ENCODE assay signal across 30 cellular contexts in genomic region chr9:134515026-134515821, GRCh38.
DNase-seq lines count a peak whose midpoint lies in the region; ATAC-seq, FAIRE-seq and TF ChIP-seq lines count a peak whose summit lies in the region.
"Had no signal": no experiment of that assay in that cellular context is flagged by ENCODE, and none has a peak within 500 bp of the region (broad histone marks: within the 10 kb centered on the region; RNA-seq: fewer than 3 reads in every experiment).

No MANE protein-coding gene starts in this region.

- peaks cover 8% of the 10 kb centered on the region for H3K4me1 Mint-ChIP-seq in nephron progenitor cell
- H3K4me1 Mint-ChIP-seq: activated CD4-positive, alpha-beta T cell treated with anti-CD3 and anti-CD28 coated beads, Interleukin-2, amount 10 ng/mL, durations not matched to agents 7 days and 5 days; activated T-helper 17 cell treated with anti-CD3 and anti-CD28 coated beads, Interleukin-2, amount 50 U/mL, for 72 hours; stimulated activated memory B cell treated with anti-CD40 and anti-IgM and Interleukin-4, amounts not matched to agents 10 μg/mL and 1 μg/mL and 100 μg/mL, for 72 hours; T-cell had no signal

- FAIRE-seq in D721Med (lab: Jason Lieb, UNC): no peak
- FAIRE-seq: endometrium had no signal

- DNase-seq in AG20443 (ENCODE audit: low spot score) (peak; percentile 30), LHCN-M2 (ENCODE audit: low read depth) (peak; percentile 72), choroid plexus epithelial cell (ENCODE audit: low read depth) (peak; percentile 27), nephron progenitor cell (no peak), NCI-H1694 (lab: John Stamatoyannopoulos, UW) (no peak), D721Med (ENCODE audit: insufficient read length, low spot score) (no peak), COR-L47 (lab: John Stamatoyannopoulos, UW) (no peak)
- DNase-seq: activated CD4-positive, alpha-beta T cell treated with anti-CD3 and anti-CD28 coated beads, Interleukin-2, amount 10 ng/mL, durations not matched to agents 7 days and 5 days; brain microvascular endothelial cell; CD4-positive, alpha-beta T cell; cortex of kidney; GF-D8; HCEC 1CT; KG1; mesendoderm; MV-4-11; naive thymus-derived CD8-positive, alpha-beta T cell; NCI-H187; NCI-H226; NCI-H82; OCI-M1; SHP77 treated with DMSO at 0.1 percent for 48 hours had no signal

- TF ChIP-seq CTCF in choroid plexus epithelial cell (conservative IDR thresholded peaks at IDR 0.05; ENCODE audit: low read depth, low read length) (no peak), nephron progenitor cell (IDR thresholded peaks at IDR 0.05) (no peak), D721Med (IDR thresholded peaks at IDR 0.05; ENCODE audit: insufficient read depth, missing control alignments) (no peak)

- H3K4me3 Mint-ChIP-seq in nephron progenitor cell: no peak overlapping the region
- H3K4me3 Mint-ChIP-seq: activated CD4-positive, alpha-beta T cell treated with anti-CD3 and anti-CD28 coated beads, Interleukin-2, amount 10 ng/mL, durations not matched to agents 7 days and 5 days; activated T-helper 17 cell treated with anti-CD3 and anti-CD28 coated beads, Interleukin-2, amount 50 U/mL, for 72 hours; CD4-positive, alpha-beta T cell; naive thymus-derived CD8-positive, alpha-beta T cell; stimulated activated memory B cell treated with anti-CD40 and anti-IgM and Interleukin-4, amounts not matched to agents 10 μg/mL and 1 μg/mL and 100 μg/mL, for 72 hours; T-cell had no signal

- H3K36me3 Mint-ChIP-seq in nephron progenitor cell (ENCODE audit: low read depth): peaks cover 9% of the 10 kb centered on the region
- H3K36me3 Mint-ChIP-seq: naive thymus-derived CD8-positive, alpha-beta T cell; stimulated activated memory B cell treated with anti-CD40 and anti-IgM and Interleukin-4, amounts not matched to agents 10 μg/mL and 1 μg/mL and 100 μg/mL, for 72 hours; T-cell had no signal

- no peak for ATAC-seq in HG02938 (IDR thresholded peaks at IDR 0.05; ENCODE audit: unreplicated experiment)
- ATAC-seq: activated T-helper 17 cell treated with anti-CD3 and anti-CD28 coated beads, Interleukin-2, amount 50 U/mL, for 72 hours; left colon; naive thymus-derived CD8-positive, alpha-beta T cell; stimulated activated memory B cell treated with anti-CD40 and anti-IgM and Interleukin-4, amounts not matched to agents 10 μg/mL and 1 μg/mL and 100 μg/mL, for 72 hours; T-cell had no signal

- peaks cover 35% of the 10 kb centered on the region for H3K9me3 Mint-ChIP-seq in nephron progenitor cell
- H3K9me3 Mint-ChIP-seq: activated CD4-positive, alpha-beta T cell treated with anti-CD3 and anti-CD28 coated beads, Interleukin-2, amount 10 ng/mL, durations not matched to agents 7 days and 5 days; activated T-helper 17 cell treated with anti-CD3 and anti-CD28 coated beads, Interleukin-2, amount 50 U/mL, for 72 hours; CD4-positive, alpha-beta T cell; naive thymus-derived CD8-positive, alpha-beta T cell; T-cell had no signal

- H3K4me3 ChIP-seq in choroid plexus epithelial cell (ENCODE audit: low read depth, low read length): no peak overlapping the region
- H3K4me3 ChIP-seq: heart left ventricle, vagina had no signal

- H3K27ac Mint-ChIP-seq in nephron progenitor cell: peak overlapping the region; percentile 76
- H3K27ac Mint-ChIP-seq: activated CD4-positive, alpha-beta T cell treated with anti-CD3 and anti-CD28 coated beads, Interleukin-2, amount 10 ng/mL, durations not matched to agents 7 days and 5 days; activated T-helper 17 cell treated with anti-CD3 and anti-CD28 coated beads, Interleukin-2, amount 50 U/mL, for 72 hours; CD4-positive, alpha-beta T cell; stimulated activated memory B cell treated with anti-CD40 and anti-IgM and Interleukin-4, amounts not matched to agents 10 μg/mL and 1 μg/mL and 100 μg/mL, for 72 hours; T-cell had no signal

- peaks cover 9% of the 10 kb centered on the region for H3K27me3 Mint-ChIP-seq in nephron progenitor cell (ENCODE audit: low read depth, poor library complexity)
- H3K27me3 Mint-ChIP-seq: activated CD4-positive, alpha-beta T cell treated with anti-CD3 and anti-CD28 coated beads, Interleukin-2, amount 10 ng/mL, durations not matched to agents 7 days and 5 days; CD4-positive, alpha-beta T cell had no signal

Comparison
In these comparisons a context has a peak if more than half of its experiments do, and no peak if none do; other contexts are left out.
1. DNase-seq: peak in AG20443 (single experiment), LHCN-M2 (single experiment) and choroid plexus epithelial cell (single experiment); none in nephron progenitor cell (single experiment), NCI-H1694 (single experiment), D721Med (single experiment) and COR-L47 (single experiment).